Comparison of ENCODE assay signal across 1 cellular context in genomic region chr1:200975458-200975857, GRCh38.
TF ChIP-seq lines count a peak whose summit lies in the region.

No MANE protein-coding gene starts in this region.

TF ChIP-seq in H1, 55 proteins besides CTCF, POLR2A, EP300 and RAD21:
- TF ChIP-seq SP4 (IDR thresholded peaks at IDR 0.05; ENCODE audit: low read length) (no peak), SAP30 (IDR thresholded peaks at IDR 0.05; ENCODE audit: insufficient read depth, insufficient replicate concordance, low read length) (no peak), RXRA (IDR thresholded peaks at IDR 0.05; ENCODE audit: insufficient read depth, low read depth, low read length) (no peak), POLR2AphosphoS5 (IDR thresholded peaks at IDR 0.05; ENCODE audit: low read depth, low read length) (no peak), EGR1 (IDR thresholded peaks at IDR 0.05; ENCODE audit: borderline replicate concordance, low read depth, low read length) (no peak), HDAC2 (IDR thresholded peaks at IDR 0.05; ENCODE audit: borderline replicate concordance in 1 of 2, low read depth in 2 of 2, low read length in 2 of 2) (no peak), SIN3A (conservative IDR thresholded peaks at IDR 0.05 in 1 of 2, IDR thresholded peaks at IDR 0.05 in 1 of 2; ENCODE audit: low read depth in 1 of 2, low read length in 2 of 2) (no peak), YY1 (IDR thresholded peaks at IDR 0.05; ENCODE audit: low read depth, low read length) (no peak), TAF7 (optimal IDR thresholded peaks at IDR 0.05; ENCODE audit: borderline replicate concordance, low read depth, low read length) (no peak), BACH1 (IDR thresholded peaks at IDR 0.05; ENCODE audit: low read length) (no peak), KDM5A (IDR thresholded peaks at IDR 0.05; ENCODE audit: low read length) (no peak), JUN (IDR thresholded peaks at IDR 0.05; ENCODE audit: low read depth, low read length) (no peak), TEAD4 (IDR thresholded peaks at IDR 0.05; ENCODE audit: low read depth, low read length) (no peak), ATF3 (IDR thresholded peaks at IDR 0.05; ENCODE audit: insufficient read depth, low read depth, low read length) (no peak), CTBP2 (IDR thresholded peaks at IDR 0.05; ENCODE audit: borderline replicate concordance, insufficient read depth, insufficient read length, low read length) (no peak), SIX5 (IDR thresholded peaks at IDR 0.05; ENCODE audit: low read depth, low read length) (no peak)
TF ChIP-seq in H1: peak in this region for 0.
